14 cellular contexts compared by ENCODE assay signal in the genomic region with DNA sequence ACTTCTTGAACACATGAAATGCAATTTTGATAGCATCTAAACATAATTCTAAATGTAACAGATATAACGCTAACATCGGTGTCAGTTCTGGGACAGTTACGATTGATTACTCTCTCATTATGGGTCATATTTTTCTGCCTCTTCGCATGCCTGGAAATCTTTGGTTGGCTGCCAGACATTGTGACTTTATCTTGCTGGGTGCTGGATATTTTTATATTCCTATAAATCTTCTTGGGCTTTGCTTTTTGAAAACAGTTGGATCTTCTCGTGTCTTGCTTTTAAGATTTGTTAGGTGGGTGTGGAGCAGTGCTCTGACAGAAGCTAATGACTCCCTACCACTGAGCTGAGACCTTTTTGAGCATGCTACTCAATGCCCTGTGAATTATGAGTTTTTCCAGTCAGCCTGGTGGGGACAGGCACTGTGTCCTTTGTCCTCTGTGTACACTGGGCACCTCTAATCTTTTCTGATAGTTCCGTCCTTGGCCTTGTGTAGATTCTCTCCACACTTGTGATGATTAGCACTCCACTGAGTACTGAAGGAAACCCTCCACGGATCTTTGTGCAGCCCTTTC.
"Had no signal": no experiment of that assay in that cellular context is flagged by ENCODE, and none has a peak within 500 bp of the region (broad histone marks: within the 10 kb centered on the region; RNA-seq: fewer than 3 reads in every experiment).

No MANE protein-coding gene starts in this region.

- H3K4me2 ChIP-seq: smooth muscle cell had no signal

- ATAC-seq: activated T-helper 17 cell treated with anti-CD3 and anti-CD28 coated beads, Interleukin-2, amount 50 U/mL, for 72 hours; gastroesophageal sphincter; stimulated activated effector memory CD8-positive, alpha-beta T cell treated with anti-CD3 and anti-CD28 coated beads, Interleukin-12 subunit alpha, Interleukin-12 subunit beta, amount 100 ng/mL, for 72 hours had no signal

- H3K36me3 ChIP-seq: gastroesophageal sphincter, ovary, transverse colon had no signal

- H3K36me3 Mint-ChIP-seq: stimulated activated effector memory CD8-positive, alpha-beta T cell treated with anti-CD3 and anti-CD28 coated beads, Interleukin-12 subunit alpha, Interleukin-12 subunit beta, amount 100 ng/mL, for 72 hours had no signal

- H3K4me1 ChIP-seq: gastroesophageal sphincter, transverse colon had no signal

- H3K27me3 Mint-ChIP-seq: activated T-helper 17 cell treated with anti-CD3 and anti-CD28 coated beads, Interleukin-2, amount 50 U/mL, for 72 hours; central memory CD8-positive, alpha-beta T cell had no signal

- H3K27ac Mint-ChIP-seq: activated naive CD4-positive, alpha-beta T cell treated with anti-CD3 and anti-CD28 coated beads for 36 hours; activated T-helper 17 cell treated with anti-CD3 and anti-CD28 coated beads, Interleukin-2, amount 50 U/mL, for 72 hours; stimulated activated effector memory CD8-positive, alpha-beta T cell treated with anti-CD3 and anti-CD28 coated beads, Interleukin-12 subunit alpha, Interleukin-12 subunit beta, amount 100 ng/mL, for 72 hours had no signal

- H3K9me3 ChIP-seq: ovary, transverse colon had no signal

- H3K4me3 Mint-ChIP-seq: activated naive CD4-positive, alpha-beta T cell treated with anti-CD3 and anti-CD28 coated beads for 36 hours; activated T-helper 17 cell treated with anti-CD3 and anti-CD28 coated beads, Interleukin-2, amount 50 U/mL, for 72 hours; central memory CD8-positive, alpha-beta T cell; stimulated activated effector memory CD8-positive, alpha-beta T cell treated with anti-CD3 and anti-CD28 coated beads, Interleukin-12 subunit alpha, Interleukin-12 subunit beta, amount 100 ng/mL, for 72 hours had no signal

- H3K4me3 ChIP-seq: gastroesophageal sphincter, ovary, smooth muscle cell, transverse colon had no signal

- DNase-seq: activated CD4-positive, alpha-beta T cell treated with anti-CD3 and anti-CD28 coated beads, Interleukin-2, amount 50 U/mL, for 1 hour; activated naive CD4-positive, alpha-beta T cell treated with anti-CD3 and anti-CD28 coated beads for 36 hours; activated T-cell treated with anti-CD3 and anti-CD28 coated beads for 4 hours; cortex of kidney; effector memory CD4-positive, alpha-beta T cell; hypothalamus; ovary; transverse colon had no signal

- H3K27me3 ChIP-seq: gastroesophageal sphincter, ovary, transverse colon had no signal

- H3K9me3 Mint-ChIP-seq: activated T-helper 17 cell treated with anti-CD3 and anti-CD28 coated beads, Interleukin-2, amount 50 U/mL, for 72 hours; central memory CD8-positive, alpha-beta T cell; stimulated activated effector memory CD8-positive, alpha-beta T cell treated with anti-CD3 and anti-CD28 coated beads, Interleukin-12 subunit alpha, Interleukin-12 subunit beta, amount 100 ng/mL, for 72 hours had no signal

- H3K27ac ChIP-seq: epithelial cell of prostate, gastroesophageal sphincter, ovary, transverse colon had no signal

- H3K4me1 Mint-ChIP-seq: central memory CD8-positive, alpha-beta T cell had no signal
